23 cellular contexts compared by ENCODE assay signal in genomic region chr3:124783696-124784095, GRCh38. TPM values are rescaled to one million over a fixed set of nuclear protein-coding genes. Genes with fewer than 3 reads are reported as not detected.
A peak's percentile ranks its signal among the peaks of the same experiment; 100 is the strongest.
DNase-seq lines count a peak whose midpoint lies in the region; ATAC-seq and TF ChIP-seq lines count a peak whose summit lies in the region.
"Had no signal": no experiment of that assay in that cellular context is flagged by ENCODE, and none has a peak within 500 bp of the region (broad histone marks: within the 10 kb centered on the region; RNA-seq: fewer than 3 reads in every experiment).

No MANE protein-coding gene starts in this region.

- H3K36me3 Mint-ChIP-seq in neural crest cell (ENCODE audit: low read depth) (no peaks in the 10 kb centered on the region), Calu3 (ENCODE audit: insufficient read depth, unreplicated experiment) (peaks cover 15% of the 10 kb centered on the region)
- H3K36me3 Mint-ChIP-seq: stimulated activated naive B cell treated with anti-CD40 and anti-IgM and Interleukin-4, amounts not matched to agents 10 μg/mL and 1 μg/mL and 100 μg/mL, for 72 hours had no signal

- H3K27ac ChIP-seq in KMS-11 (peak overlapping the region; percentile 97), SK-N-MC (0 out of 2 replicates have a peak overlapping the region, but pooled peaks have one; percentile 1), thoracic aorta (peak overlapping the region; percentile 77 to 82)
- H3K27ac ChIP-seq: brain microvascular endothelial cell, PC-9 had no signal

- TF ChIP-seq CTCF in KMS-11 (conservative IDR thresholded peaks at IDR 0.05; ENCODE audit: low read depth, low read length) (no peak), neural crest cell (conservative IDR thresholded peaks at IDR 0.05) (no peak), thoracic aorta (IDR thresholded peaks at IDR 0.05) (no peak), Calu3 (IDR thresholded peaks at IDR 0.05; ENCODE audit: unreplicated experiment) (no peak)

- BruUV-seq in Calu3 (replicated peaks; lab: Mats Ljungman, UMichigan) = no TSS peak

- H3K4me1 Mint-ChIP-seq in neural crest cell = peaks cover 47% of the 10 kb centered on the region
- H3K4me1 Mint-ChIP-seq in Calu3 (ENCODE audit: low read depth, unreplicated experiment) = peaks cover 12% of the 10 kb centered on the region

- H3K9me3 ChIP-seq in SK-N-MC (ENCODE audit: low read depth, low read length) (no peaks in the 10 kb centered on the region), thoracic aorta (no peaks in the 10 kb centered on the region)
- H3K9me3 ChIP-seq: mucosa of descending colon had no signal

- H2AFZ ChIP-seq in KMS-11 (ENCODE audit: low read depth) = no peak overlapping the region
- H2AFZ ChIP-seq: PC-9 had no signal

- CTCF ChIA-PET in Calu3 (lab: Charles Lee) = interaction anchor here (1.5 kb wide), 1 partner anchor 22 kb away, joined by 5 read pairs; no protein-coding TSS in a partner anchor

- DNase-seq in SK-N-MC (ENCODE audit: low read depth, low spot score) (no peak), neural crest cell (ENCODE audit: low read depth, low spot score) (no peak), thoracic aorta (ENCODE audit: low spot score) (no peak), activated gamma-delta T cell (lab: John Stamatoyannopoulos, UW) (no peak), Calu3 (no peak)
- DNase-seq: activated CD4-positive, alpha-beta T cell treated with anti-CD3 and anti-CD28 coated beads for 48 hours; brain microvascular endothelial cell; head of caudate nucleus; mucosa of descending colon; NCI-H187; NCI-H226; NCI-H774; PC-9; SIG-M5; stimulated activated CD4-positive, alpha-beta T cell treated with anti-CD3 and anti-CD28 coated beads, Interleukin-1b, Interleukin-23, amount 100 ng/mL, for 48 hours; stimulated activated naive B cell treated with anti-CD40 and anti-IgM and Interleukin-4, amounts not matched to agents 10 μg/mL and 1 μg/mL and 100 μg/mL, for 72 hours; T-helper 1 cell had no signal

- H3K79me2 ChIP-seq in KMS-11 (ENCODE audit: insufficient read depth, low read depth) = peaks cover 18% of the 10 kb centered on the region; the same call in 1 of the 2 replicates

- H3K36me3 ChIP-seq in KMS-11 (ENCODE audit: insufficient read depth) (no peaks in the 10 kb centered on the region; the same call in 1 of the 2 replicates), SK-N-MC (ENCODE audit: insufficient read depth, low read length) (no peaks in the 10 kb centered on the region), thoracic aorta (no peaks in the 10 kb centered on the region)

- H3K9ac ChIP-seq in KMS-11 = peak overlapping the region; percentile 77; the same call in 1 of the 2 replicates
- no peak overlapping the region for H3K9ac ChIP-seq in SK-N-MC (ENCODE audit: insufficient read length)

- H3K4me2 ChIP-seq in KMS-11 = peak overlapping the region; percentile 66
- H3K4me2 ChIP-seq: PC-9 had no signal

- H3K27me3 ChIP-seq in KMS-11 (ENCODE audit: insufficient read depth, low read depth) (no peaks in the 10 kb centered on the region), thoracic aorta (replicated peaks; ENCODE audit: insufficient read depth) (no peaks in the 10 kb centered on the region)
- H3K27me3 ChIP-seq: brain microvascular endothelial cell had no signal

- no peaks in the 10 kb centered on the region for H3K27me3 Mint-ChIP-seq in neural crest cell (ENCODE audit: low read depth)
- no peaks in the 10 kb centered on the region for H3K27me3 Mint-ChIP-seq in Calu3 (ENCODE audit: unreplicated experiment)

- peaks cover 97% of the 10 kb centered on the region for H3K4me1 ChIP-seq in KMS-11 (ENCODE audit: low read depth, poor library complexity, severe bottlenecking)
- peaks cover 46 to 86% of the 10 kb centered on the region in 2 donors for H3K4me1 ChIP-seq in thoracic aorta (ENCODE audit: control insufficient read depth in 1 of 2, low read depth in 2 of 2)

- H3K27ac Mint-ChIP-seq in neural crest cell (ENCODE audit: unreplicated experiment) (peak overlapping the region; percentile 62), Calu3 (ENCODE audit: unreplicated experiment) (no peak overlapping the region)
- H3K27ac Mint-ChIP-seq: activated T-helper 2 cell treated with anti-CD3 and anti-CD28 coated beads, Interferon-gamma antibody, Interleukin-2, Interleukin-4, amounts not matched to agents 10 μg/mL and 5 μg/mL and 100 μg/mL, durations not matched to agents 14 hours and 24 hours and 36 hours; stimulated activated naive B cell treated with anti-CD40 and anti-IgM and Interleukin-4, amounts not matched to agents 10 μg/mL and 1 μg/mL and 100 μg/mL, for 72 hours had no signal

- H3K4me3 ChIP-seq in KMS-11 (IDR thresholded peaks at IDR 0.05; ENCODE audit: insufficient read depth, low read depth, low read length) (peak overlapping the region; percentile 4), SK-N-MC (no peak overlapping the region), thoracic aorta (no peak overlapping the region)
- H3K4me3 ChIP-seq: mucosa of descending colon, PC-9 had no signal

- intact Hi-C loops in Calu3 (cut with micrococcal nuclease; ENCODE audit: unreplicated experiment) = no loop called here

- H3K4me3 Mint-ChIP-seq in neural crest cell (no peak overlapping the region), Calu3 (ENCODE audit: low read depth, unreplicated experiment) (no peak overlapping the region)
- H3K4me3 Mint-ChIP-seq: stimulated activated naive B cell treated with anti-CD40 and anti-IgM and Interleukin-4, amounts not matched to agents 10 μg/mL and 1 μg/mL and 100 μg/mL, for 72 hours had no signal

- H3K9me3 Mint-ChIP-seq in neural crest cell (no peaks in the 10 kb centered on the region), Calu3 (ENCODE audit: low read depth, unreplicated experiment) (no peaks in the 10 kb centered on the region)
- H3K9me3 Mint-ChIP-seq: activated T-helper 2 cell treated with anti-CD3 and anti-CD28 coated beads, Interferon-gamma antibody, Interleukin-2, Interleukin-4, amounts not matched to agents 10 μg/mL and 5 μg/mL and 100 μg/mL, durations not matched to agents 14 hours and 24 hours and 36 hours; stimulated activated naive B cell treated with anti-CD40 and anti-IgM and Interleukin-4, amounts not matched to agents 10 μg/mL and 1 μg/mL and 100 μg/mL, for 72 hours had no signal

- ATAC-seq in thoracic aorta (ENCODE audit: insufficient number of reproducible peaks, low FRiP score, low read depth) (no peak), GM19455 (IDR thresholded peaks at IDR 0.05; ENCODE audit: unreplicated experiment) (no peak), HG02852 (IDR thresholded peaks at IDR 0.05; ENCODE audit: unreplicated experiment) (no peak)
- ATAC-seq: left lobe of liver, mucosa of descending colon, sciatic nerve had no signal

- no peaks in the 10 kb centered on the region for H4K20me1 ChIP-seq in KMS-11 (ENCODE audit: insufficient read depth)

RNA-seq across cellular contexts. Expression of gene UMPS, which starts 53.4 kb away (rescaled TPM):
- 55.6 and 70.7 TPM in 2 replicates for total RNA-seq in neural crest cell
- 10 to 100 TPM; 20.8 to 29.6 TPM for total RNA-seq in thoracic aorta
- total RNA-seq in Calu3 (2022) = 62.1 and 73.0 TPM in 2 replicates

Comparison
In these comparisons a context has a peak if more than half of its experiments do, and no peak if none do; other contexts are left out.
1. H3K27ac ChIP-seq: peak in every context shown above with its lines; median percentile 97 in KMS-11; 80 in thoracic aorta; 1 in SK-N-MC.